ENCODE assay signal across 8 cellular contexts in the genomic region with DNA sequence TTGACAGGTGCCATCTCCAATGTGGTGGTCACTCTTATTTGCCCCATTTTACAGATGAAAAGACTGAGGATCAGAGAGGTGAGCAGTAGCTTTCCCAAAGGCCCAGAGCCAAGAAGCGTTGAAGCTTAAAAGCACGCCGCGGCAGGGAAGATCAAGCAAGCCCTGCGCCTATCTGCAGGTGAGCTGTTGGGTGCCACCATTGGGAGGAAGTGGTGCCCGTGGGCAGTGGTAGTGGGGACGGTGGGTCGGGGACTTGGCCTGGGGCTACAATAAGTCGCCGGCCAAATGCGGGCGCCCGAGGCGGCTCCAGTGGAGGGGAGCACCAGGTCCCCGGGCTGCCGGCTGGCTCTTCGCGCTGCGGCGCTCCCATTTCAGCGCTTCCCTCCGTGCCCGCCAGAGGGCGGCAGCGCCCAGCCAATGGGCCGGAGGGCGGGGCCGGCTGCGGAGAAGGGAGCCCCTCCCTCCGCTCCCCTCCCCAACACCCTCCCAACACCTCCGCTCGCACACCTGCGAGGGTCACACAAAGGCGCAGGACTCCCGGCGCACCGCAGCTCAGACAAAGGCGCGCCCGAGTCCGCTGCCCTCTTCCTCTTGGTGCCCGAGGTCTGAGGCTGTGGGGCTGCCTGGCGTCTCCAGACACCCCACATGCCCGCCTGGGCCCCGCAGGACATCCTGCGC. TPM values are rescaled to one million over a fixed set of nuclear protein-coding genes. Genes with fewer than 3 reads are reported as not detected.
A peak's percentile ranks its signal among the peaks of the same experiment; 100 is the strongest.
DNase-seq lines count a peak whose midpoint lies in the region; ATAC-seq and TF ChIP-seq lines count a peak whose summit lies in the region.

No MANE protein-coding gene starts in this region.

- intact Hi-C loops in head of caudate nucleus (cut with DNase I) (loop anchor here (5.0 kb wide), 1 partner anchor 49 kb away; no protein-coding TSS in a partner anchor), ovary (cut with DNase I) (loop anchor here in 2 of 4 donors (1.0 to 10.0 kb wide), 3 partner anchors 51 to 164 kb away; no protein-coding TSS in a partner anchor), thyroid gland (cut with DNase I) (loop anchor here (5.0 kb wide), 2 partner anchors 159 to 189 kb away; no protein-coding TSS in a partner anchor)

- peak; percentile 28 for ATAC-seq in GM18907 (IDR thresholded peaks at IDR 0.05; ENCODE audit: unreplicated experiment)

- H3K27ac ChIP-seq in ovary = no peak overlapping the region
- H3K27ac ChIP-seq in thyroid gland = no peak overlapping the region

- H3K4me1 ChIP-seq in ovary (ENCODE audit: insufficient read depth) = peaks cover 4% of the 10 kb centered on the region
- H3K4me1 ChIP-seq in thyroid gland = peaks cover 7 to 13% of the 10 kb centered on the region in 2 donors

- TF ChIP-seq EP300 in ovary (IDR thresholded peaks at IDR 0.05) = no peak

- peak; percentile 60 for TF ChIP-seq CTCF in LNCAP (IDR thresholded peaks at IDR 0.05)
- peak; percentile 82 to 85 (median 83) for TF ChIP-seq CTCF in ovary (IDR thresholded peaks at IDR 0.05)
- TF ChIP-seq CTCF in thyroid gland (IDR thresholded peaks at IDR 0.05) = peak; percentile 58 to 97 (median 88)

- DNase-seq in ACHN (peak; percentile 51), SHP77 treated with DMSO at 0.1 percent for 48 hours (lab: John Stamatoyannopoulos, UW) (peak; percentile 33), head of caudate nucleus (peak; percentile 24 to 90 (median 80)), ovary (peak; percentile 32 to 76 (median 59)), thyroid gland (peak; percentile 56 to 59)
- DNase-seq in activated gamma-delta T cell treated with anti-CD3 and anti-CD28 coated beads, Interleukin-2, amount 50 U/mL, for 16 hours (ENCODE audit: low read depth) = peak; percentile 73

- no peaks in the 10 kb centered on the region for H3K36me3 ChIP-seq in ovary
- H3K36me3 ChIP-seq in thyroid gland = no peaks in the 10 kb centered on the region

- H3K27me3 ChIP-seq in ovary = no peaks in the 10 kb centered on the region
- H3K27me3 ChIP-seq in thyroid gland = peaks cover 9% of the 10 kb centered on the region

- H3K9me3 ChIP-seq in ovary = no peaks in the 10 kb centered on the region
- H3K9me3 ChIP-seq in thyroid gland = no peaks in the 10 kb centered on the region

- in situ Hi-C loops in ACHN (cut with HindIII; ENCODE audit: low pct_ligation_motif_present, low pct_unique_long_range_greater_than_20kb, low sequenced_read_pairs) = no loop called here

- no peak for TF ChIP-seq POLR2A in ovary (IDR thresholded peaks at IDR 0.05)
- no peak for TF ChIP-seq POLR2A in thyroid gland (IDR thresholded peaks at IDR 0.05)

- no peak overlapping the region for H3K4me3 ChIP-seq in ovary
- H3K4me3 ChIP-seq in thyroid gland (replicated peaks in 1 of 3) = no peak overlapping the region

- WGBS in ovary, 3 donors = 4 to 7% (median 4%) methylated on average over 39 to 46 of the region's 46 CpGs
- WGBS in thyroid gland, 2 donors = 10 to 20% methylated on average over 14 to 22 of the region's 46 CpGs

RNA-seq across cellular contexts. Expression of a gene that starts 0.7 kb away (rescaled TPM):
- total RNA-seq in ovary (1 to 10 TPM in 4 of 7 donors, under 1 TPM in 2, not detected in 1; 0.72 to 4.3 (median 1.4) TPM), thyroid gland (under 1 TPM; 0.11 to 0.49 (median 0.15) TPM)
- 1 to 10 TPM in 1 of 2 donors, under 1 TPM in 1; 0.52 to 1.2 TPM for polyA plus RNA-seq in ovary

RNA-seq across cellular contexts. Expression of a gene that starts 57.0 kb away (rescaled TPM):
- total RNA-seq in ovary = 10 to 100 TPM; 10.3 to 24.6 (median 18.2) TPM
- polyA plus RNA-seq in ovary = 10 to 100 TPM in 1 of 2 donors, 1 to 10 TPM in 1; 2.4 to 14.9 TPM
- 10 to 100 TPM; 16.0 to 22.8 (median 21.1) TPM for total RNA-seq in thyroid gland
